39 cellular contexts compared by ENCODE assay signal in the genomic region with DNA sequence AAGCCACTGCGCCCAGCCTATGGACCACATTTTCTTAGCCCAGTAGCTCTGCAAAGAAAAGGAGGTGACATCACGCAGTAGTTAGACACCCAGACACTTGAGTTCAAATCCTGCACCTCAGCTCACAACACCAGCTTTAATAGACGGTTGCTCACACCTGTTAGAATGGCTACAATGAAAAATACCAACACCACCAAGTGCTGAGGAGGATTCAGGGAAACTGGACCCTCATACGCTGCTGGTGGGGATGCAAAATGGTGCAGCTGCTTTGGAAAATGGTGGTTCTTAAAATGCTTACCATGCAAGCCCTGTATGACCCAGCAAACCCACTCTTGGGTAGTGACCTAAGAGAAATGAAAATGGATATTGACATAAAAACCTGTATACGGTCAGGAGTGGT. TPM values are rescaled to one million over a fixed set of nuclear protein-coding genes. Genes with fewer than 3 reads are reported as not detected.
"Had no signal": no experiment of that assay in that cellular context is flagged by ENCODE, and none has a peak within 500 bp of the region (broad histone marks: within the 10 kb centered on the region; RNA-seq: fewer than 3 reads in every experiment).

No MANE protein-coding gene starts in this region.

- H3K9me3 ChIP-seq: MG63 had no signal

- DNase-seq: Karpas-422, Kasumi-1, MG63, MM.1S, MV-4-11, NCI-H1048, NCI-H1092, NCI-H1092 treated with DMSO at 0.1 percent for 48 hours, NCI-H1105, NCI-H1105 treated with DMSO at 0.1 percent for 48 hours, NCI-H1417, NCI-H1417 treated with DMSO at 0.1 percent for 48 hours, NCI-H1436, NCI-H1436 treated with DMSO at 0.1 percent for 48 hours, NCI-H146, NCI-H1694, NCI-H1694 treated with DMSO at 0.1 percent for 48 hours, NCI-H187, NCI-H187 treated with DMSO at 0.1 percent for 48 hours, NCI-H1930, NCI-H2029, NCI-H2029 treated with DMSO at 0.1 percent for 48 hours, NCI-H2081, NCI-H2081 treated with DMSO at 0.1 percent for 48 hours, NCI-H2107, NCI-H2171, NCI-H2171 treated with DMSO at 0.1 percent for 48 hours, NCI-H2227 treated with DMSO at 0.1 percent for 48 hours, NCI-H345, NCI-H446, NCI-H446 treated with DMSO at 0.1 percent for 48 hours, NCI-H510A, NCI-H510A treated with DMSO at 0.1 percent for 48 hours, NCI-H524, NCI-H524 treated with DMSO at 0.1 percent for 48 hours had no signal

- H3K36me3 ChIP-seq: MG63 had no signal

- H3K4me3 ChIP-seq: MG63 had no signal

RNA-seq across cellular contexts. Expression of gene TSPAN16, which starts 22.0 kb away (rescaled TPM):
- total RNA-seq: LHCN-M2, M059J, MCF 10A, NCI-H460 had no signal

RNA-seq across cellular contexts. Expression of gene ANGPTL8, which starts 34.6 kb away (rescaled TPM):
- total RNA-seq: LHCN-M2, M059J, MCF 10A, NCI-H460 had no signal
